In genomic region chr9:137454506-137455360, GRCh38 we compare ENCODE assay signal across 8 cellular contexts. TPM values are rescaled to one million over a fixed set of nuclear protein-coding genes. Genes with fewer than 3 reads are reported as not detected.
DNase-seq lines count a peak whose midpoint lies in the region; ATAC-seq, FAIRE-seq and TF ChIP-seq lines count a peak whose summit lies in the region.

No MANE protein-coding gene starts in this region.

- DNase-seq in GM12891 (ENCODE audit: insufficient read length, low spot score) (no peak), left ventricle myocardium inferior (peak; percentile 34), prostate gland (ENCODE audit: low spot score) (no peak), DMS79 treated with DMSO at 0.1 percent for 48 hours (lab: John Stamatoyannopoulos, UW) (no peak), NCI-H69 (lab: John Stamatoyannopoulos, UW) (no peak)
- DNase-seq in activated CD4-positive, alpha-beta memory T cell treated with anti-CD3 and anti-CD28 coated beads for 36 hours = no peak

- no peak for ATAC-seq in GM19452 (IDR thresholded peaks at IDR 0.05; ENCODE audit: unreplicated experiment)
- no peak for ATAC-seq in GM21528 (IDR thresholded peaks at IDR 0.05; ENCODE audit: low FRiP score, unreplicated experiment)

- CTCF ChIA-PET in activated CD4-positive, alpha-beta memory T cell treated with anti-CD3 and anti-CD28 coated beads for 36 hours (lab: Charles Lee) = no interaction called here

- H3K4me3 ChIP-seq in left ventricle myocardium inferior = peak overlapping the region; percentile 65
- peak overlapping the region in 1 of 2 donors; percentile 31 for H3K4me3 ChIP-seq in prostate gland

- intact Hi-C loops in activated CD4-positive, alpha-beta memory T cell treated with anti-CD3 and anti-CD28 coated beads for 36 hours (cut with micrococcal nuclease) = no loop called here
- intact Hi-C loops in left ventricle myocardium inferior (cut with micrococcal nuclease) = no loop called here
- intact Hi-C loops in prostate gland (cut with DNase I) = no loop called here

- H3K27me3 Mint-ChIP-seq in activated CD4-positive, alpha-beta memory T cell treated with anti-CD3 and anti-CD28 coated beads for 36 hours = no peaks in the 10 kb centered on the region

- H3K27ac ChIP-seq in left ventricle myocardium inferior (replicated peaks) (peak overlapping the region; percentile 70), prostate gland (peak overlapping the region; percentile 33 to 38)

- no peak for TF ChIP-seq POLR2A in GM12891 (IDR thresholded peaks at IDR 0.05; ENCODE audit: low read depth, low read length)
- TF ChIP-seq POLR2A in prostate gland (IDR thresholded peaks at IDR 0.05) = no peak

- H3K9me3 Mint-ChIP-seq in activated CD4-positive, alpha-beta memory T cell treated with anti-CD3 and anti-CD28 coated beads for 36 hours = no peaks in the 10 kb centered on the region

- H3K36me3 Mint-ChIP-seq in activated CD4-positive, alpha-beta memory T cell treated with anti-CD3 and anti-CD28 coated beads for 36 hours = peaks cover 5% of the 10 kb centered on the region

- TF ChIP-seq CTCF in left ventricle myocardium inferior (IDR thresholded peaks at IDR 0.05; ENCODE audit: borderline replicate concordance) (no peak), prostate gland (IDR thresholded peaks at IDR 0.05) (no peak)

- H3K4me1 ChIP-seq in left ventricle myocardium inferior (peaks cover 38% of the 10 kb centered on the region), prostate gland (replicated peaks) (peaks cover 12% of the 10 kb centered on the region)

- H3K27me3 ChIP-seq in left ventricle myocardium inferior (ENCODE audit: low read depth) = no peaks in the 10 kb centered on the region
- H3K27me3 ChIP-seq in prostate gland (replicated peaks; ENCODE audit: insufficient read depth) = no peaks in the 10 kb centered on the region

- H3K9me3 ChIP-seq in left ventricle myocardium inferior (replicated peaks) (no peaks in the 10 kb centered on the region), prostate gland (no peaks in the 10 kb centered on the region)

- peaks cover 14% of the 10 kb centered on the region for H3K36me3 ChIP-seq in left ventricle myocardium inferior
- no peaks in the 10 kb centered on the region for H3K36me3 ChIP-seq in prostate gland

- H3K27ac Mint-ChIP-seq in activated CD4-positive, alpha-beta memory T cell treated with anti-CD3 and anti-CD28 coated beads for 36 hours = no peak overlapping the region

- peak overlapping the region; percentile 41 for H3K4me3 Mint-ChIP-seq in activated CD4-positive, alpha-beta memory T cell treated with anti-CD3 and anti-CD28 coated beads for 36 hours

- 72% methylated on average over 28 of the region's 33 CpGs for WGBS in prostate gland

- H3K4me1 Mint-ChIP-seq in activated CD4-positive, alpha-beta memory T cell treated with anti-CD3 and anti-CD28 coated beads for 36 hours (ENCODE audit: low read depth) = peaks cover 21% of the 10 kb centered on the region

- peak; percentile 20 for FAIRE-seq in GM12891 (lab: Jason Lieb, UNC)

- POLR2A ChIA-PET in activated CD4-positive, alpha-beta memory T cell treated with anti-CD3 and anti-CD28 coated beads for 36 hours (lab: Charles Lee) = interaction anchor here (1.2 kb wide), 1 partner anchor 32 kb away, joined by 4 read pairs; the partner anchor contains the start of genes EXD3 and NOXA1

TF ChIP-seq in GM12891, 5 proteins besides CTCF, POLR2A, EP300 and RAD21:
- TF ChIP-seq PAX5 (IDR thresholded peaks at IDR 0.05; ENCODE audit: insufficient read depth, low read length, severe bottlenecking) = no peak
- no peak for TF ChIP-seq POU2F2 (IDR thresholded peaks at IDR 0.05; ENCODE audit: low read depth, low read length)
- TF ChIP-seq SPI1 (IDR thresholded peaks at IDR 0.05; ENCODE audit: low read depth, low read length) = no peak
- no peak for TF ChIP-seq TAF1 (IDR thresholded peaks at IDR 0.05; ENCODE audit: low read depth, low read length)
- TF ChIP-seq POLR2AphosphoS5 (IDR thresholded peaks at IDR 0.05; ENCODE audit: low read depth, low read length) = no peak

RNA-seq across cellular contexts. Expression of gene NSMF, which starts 4.4 kb away (rescaled TPM):
- polyA plus RNA-seq in GM12891 (2012; ENCODE audit: low read depth, missing spikeins) = 18.6 TPM
- 10 to 100 TPM; 29.9 to 31.6 TPM for total RNA-seq in activated CD4-positive, alpha-beta memory T cell treated with anti-CD3 and anti-CD28 coated beads for 36 hours
- total RNA-seq in left ventricle myocardium inferior (9.8 TPM), prostate gland (100 to 1,000 TPM in 1 of 2 donors, 10 to 100 TPM in 1; 42.4 to 128 TPM)

RNA-seq across cellular contexts. Expression of gene ENTPD8, which starts 13.6 kb away (rescaled TPM):
- not detected for polyA plus RNA-seq in GM12891 (2012; ENCODE audit: low read depth, missing spikeins)
- total RNA-seq in activated CD4-positive, alpha-beta memory T cell treated with anti-CD3 and anti-CD28 coated beads for 36 hours = not detected
- total RNA-seq in left ventricle myocardium inferior (not detected), prostate gland (1 to 10 TPM; 1.8 TPM)

RNA-seq across cellular contexts. Expression of gene NOXA1, which starts 31.5 kb away (rescaled TPM):
- 0.89 TPM for polyA plus RNA-seq in GM12891 (2012; ENCODE audit: low read depth, missing spikeins)
- 1 to 10 TPM; 1.1 TPM for total RNA-seq in activated CD4-positive, alpha-beta memory T cell treated with anti-CD3 and anti-CD28 coated beads for 36 hours
- 2.0 TPM for total RNA-seq in left ventricle myocardium inferior
- total RNA-seq in prostate gland = 10 to 100 TPM in 1 of 2 donors, 1 to 10 TPM in 1; 7.5 to 17.1 TPM

RNA-seq across cellular contexts. Expression of gene EXD3, which starts 31.8 kb away (rescaled TPM):
- polyA plus RNA-seq in GM12891 (2012; ENCODE audit: low read depth, missing spikeins) = 8.5 TPM
- total RNA-seq in activated CD4-positive, alpha-beta memory T cell treated with anti-CD3 and anti-CD28 coated beads for 36 hours = 10 to 100 TPM; 13.5 to 13.6 TPM
- total RNA-seq in left ventricle myocardium inferior (9.2 TPM), prostate gland (10 to 100 TPM; 32.6 to 44.8 TPM)
